Comparison of ENCODE assay signal across 17 cellular contexts in the genomic region with DNA sequence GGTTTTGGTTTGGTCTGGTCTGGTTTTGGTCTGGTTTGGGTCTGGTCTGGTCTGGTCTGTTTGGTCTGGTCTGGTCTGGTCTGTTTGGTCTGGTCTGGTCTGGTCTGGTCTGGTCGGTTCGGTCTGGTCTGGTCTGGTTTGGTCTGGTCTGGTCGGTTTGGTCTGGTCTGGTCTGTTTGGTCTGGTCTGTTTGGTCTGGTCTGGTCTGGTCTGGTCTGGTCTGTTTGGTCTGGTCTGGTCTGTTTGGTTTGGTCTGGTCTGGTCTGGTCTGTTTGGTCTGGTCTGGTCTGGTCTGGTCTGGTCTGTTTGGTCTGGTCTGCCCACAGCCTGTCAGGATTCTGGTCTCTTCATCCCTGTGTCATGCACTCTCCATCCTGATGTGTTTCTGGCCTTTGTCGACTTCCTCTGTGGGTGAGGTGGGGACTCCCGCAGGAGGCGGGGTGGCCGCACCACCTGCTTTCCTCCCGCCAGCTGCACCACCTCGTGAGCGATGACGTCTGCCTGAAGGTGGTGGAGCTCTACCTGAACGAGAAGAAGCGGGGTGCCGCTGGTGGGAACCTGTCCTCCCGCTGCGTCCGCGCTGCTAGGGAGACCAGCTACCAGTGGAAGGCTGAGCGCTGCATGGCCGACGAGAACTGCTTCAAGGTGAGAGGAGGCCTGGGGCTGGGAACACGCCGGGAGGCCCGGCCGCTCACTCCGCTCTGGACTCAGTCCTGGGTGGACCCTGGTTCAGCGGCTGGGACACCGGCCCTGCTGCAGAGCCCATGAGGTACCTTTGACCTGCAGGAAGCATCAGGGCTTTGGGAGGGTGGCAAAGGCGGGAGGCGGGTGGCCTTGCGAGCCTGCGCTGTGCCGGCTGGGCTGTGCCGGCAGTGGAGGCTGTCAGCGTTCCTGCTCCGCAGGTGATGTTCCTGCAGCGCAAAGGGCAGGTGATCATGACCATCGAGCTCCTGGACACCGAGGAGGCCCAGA. TPM values are rescaled to one million over a fixed set of nuclear protein-coding genes. Genes with fewer than 3 reads are reported as not detected.
DNase-seq lines count a peak whose midpoint lies in the region; ATAC-seq, FAIRE-seq and TF ChIP-seq lines count a peak whose summit lies in the region.
"Had no signal": no experiment of that assay in that cellular context is flagged by ENCODE, and none has a peak within 500 bp of the region (broad histone marks: within the 10 kb centered on the region; RNA-seq: fewer than 3 reads in every experiment).

No MANE protein-coding gene starts in this region.

- peaks cover 15% of the 10 kb centered on the region for H3K79me2 ChIP-seq in GM23338 (replicated peaks; ENCODE audit: insufficient read depth)
- H3K79me2 ChIP-seq in astrocyte (ENCODE audit: insufficient read depth, low read length), result peaks cover 29% of the 10 kb centered on the region

- H3F3A ChIP-seq in GM23338 (replicated peaks; ENCODE audit: low read depth), result no peaks in the 10 kb centered on the region

- H3K4me1 ChIP-seq in GM23338 (ENCODE audit: insufficient read depth) (no peaks in the 10 kb centered on the region), astrocyte (ENCODE audit: insufficient read depth, low read length) (peaks cover 14% of the 10 kb centered on the region), mesodermal cell (ENCODE audit: control insufficient read depth, insufficient read depth, low read length, poor library complexity, severe bottlenecking) (no peaks in the 10 kb centered on the region)

- intact Hi-C loops in dorsolateral prefrontal cortex (cut with DNase I), result no loop called here

- 96 to 97% methylated on average over 34 to 35 of the region's 39 CpGs for WGBS in mesodermal cell (ENCODE audit: insufficient coverage in 2 of 2), 2 experiments

- H3K36me3 ChIP-seq in GM23338 (ENCODE audit: insufficient read depth) (peaks cover 10% of the 10 kb centered on the region), astrocyte (ENCODE audit: insufficient read depth, low read length) (peaks cover 9% of the 10 kb centered on the region), mesodermal cell (ENCODE audit: control insufficient read depth, insufficient read depth, low read length) (peaks cover 83% of the 10 kb centered on the region)

- no peak; the same call in 2 of the 3 replicates for ATAC-seq in GM23338

- H3K9me2 ChIP-seq in GM23338 (ENCODE audit: insufficient read depth), result no peaks in the 10 kb centered on the region

- H3K4me2 ChIP-seq in GM23338 (no peak overlapping the region), astrocyte (ENCODE audit: low read length) (no peak overlapping the region)

- H2AFZ ChIP-seq in GM23338, result no peak overlapping the region
- H2AFZ ChIP-seq in astrocyte (ENCODE audit: low read depth, low read length), result no peak overlapping the region

- no peaks in the 10 kb centered on the region for H3K27me3 Mint-ChIP-seq in T-helper 2 cell treated with Interferon-gamma antibody and Interleukin-4, amounts not matched to agents 5 μg/mL and 100 μg/mL, for 36 hours (ENCODE audit: low read depth)
- H3K27me3 Mint-ChIP-seq in GM23338 (ENCODE audit: insufficient read depth, low read depth, poor library complexity) (peaks cover 11% of the 10 kb centered on the region), astrocyte (ENCODE audit: low read depth, unreplicated experiment) (no peaks in the 10 kb centered on the region)

- no peak for DNase-seq in T-helper 2 cell treated with Interferon-gamma antibody and Interleukin-4, amounts not matched to agents 5 μg/mL and 100 μg/mL, for 36 hours (ENCODE audit: low spot score)
- DNase-seq in T-helper 2 cell, result no peak
- DNase-seq in GM23338 (ENCODE audit: low spot score), result no peak
- no peak for DNase-seq in astrocyte (ENCODE audit: low read depth)
- no peak for DNase-seq in cortex of kidney (lab: John Stamatoyannopoulos, UW)
- no peak for DNase-seq in hypothalamus (lab: John Stamatoyannopoulos, UW)
- DNase-seq in dorsolateral prefrontal cortex, result no peak
- DNase-seq: 8988T, activated gamma-delta T cell, head of caudate nucleus, HFFc6, IMR-90, islet precursor cell, NCI-H1092, NCI-H526 had no signal

- H3K4me1 Mint-ChIP-seq in T-helper 2 cell treated with Interferon-gamma antibody and Interleukin-4, amounts not matched to agents 5 μg/mL and 100 μg/mL, for 36 hours (ENCODE audit: low read depth), result peaks cover 13% of the 10 kb centered on the region
- no peaks in the 10 kb centered on the region for H3K4me1 Mint-ChIP-seq in GM23338
- peaks cover 10% of the 10 kb centered on the region for H3K4me1 Mint-ChIP-seq in astrocyte (ENCODE audit: low read depth, unreplicated experiment)

- no peaks in the 10 kb centered on the region; the same call in 1 of the 2 replicates for H4K20me1 ChIP-seq in GM23338 (replicated peaks; ENCODE audit: insufficient read depth)
- H4K20me1 ChIP-seq in astrocyte (ENCODE audit: insufficient read depth, low read length), result peaks cover 70% of the 10 kb centered on the region

- no peak for TF ChIP-seq CTCF in GM23338 (conservative IDR thresholded peaks at IDR 0.05; ENCODE audit: low read depth in 2 of 2)
- no peak for TF ChIP-seq CTCF in astrocyte (IDR thresholded peaks at IDR 0.05; ENCODE audit: insufficient read depth, low read depth, low read length)
- TF ChIP-seq CTCF in dorsolateral prefrontal cortex (IDR thresholded peaks at IDR 0.05 in 54 of 56, conservative IDR thresholded peaks at IDR 0.05 in 2 of 56; ENCODE audit: low read depth in 1 of 56, partially characterized antibody in 56 of 56), result no peak

- no peak for FAIRE-seq in astrocyte (lab: Jason Lieb, UNC)

- peak overlapping the region; percentile 52 for H3K27ac Mint-ChIP-seq in T-helper 2 cell treated with Interferon-gamma antibody and Interleukin-4, amounts not matched to agents 5 μg/mL and 100 μg/mL, for 36 hours
- H3K27ac Mint-ChIP-seq in GM23338 (peak overlapping the region; percentile 90; the same call in 1 of the 2 replicates), astrocyte (ENCODE audit: unreplicated experiment) (peak overlapping the region; percentile 34)

- H3K9me3 ChIP-seq in astrocyte (ENCODE audit: insufficient read depth, low read depth, low read length), result no peaks in the 10 kb centered on the region
- peaks cover 18% of the 10 kb centered on the region for H3K9me3 ChIP-seq in mesodermal cell (ENCODE audit: control insufficient read depth, low read length)

- no peak overlapping the region for H3K9ac ChIP-seq in astrocyte (ENCODE audit: low read length)

- H3K4me3 Mint-ChIP-seq in T-helper 2 cell treated with Interferon-gamma antibody and Interleukin-4, amounts not matched to agents 5 μg/mL and 100 μg/mL, for 36 hours, result no peak overlapping the region
- H3K4me3 Mint-ChIP-seq in GM23338 (no peak overlapping the region), astrocyte (ENCODE audit: unreplicated experiment) (no peak overlapping the region)
- H3K4me3 Mint-ChIP-seq: HFFc6 had no signal

- no peaks in the 10 kb centered on the region for H3K27me3 ChIP-seq in GM23338 (ENCODE audit: insufficient read depth)
- no peaks in the 10 kb centered on the region for H3K27me3 ChIP-seq in astrocyte (ENCODE audit: insufficient read depth, low read length)
- H3K27me3 ChIP-seq in dorsolateral prefrontal cortex, result no peaks in the 10 kb centered on the region

- H3K9me3 Mint-ChIP-seq in T-helper 2 cell treated with Interferon-gamma antibody and Interleukin-4, amounts not matched to agents 5 μg/mL and 100 μg/mL, for 36 hours, result peaks cover 5% of the 10 kb centered on the region
- H3K9me3 Mint-ChIP-seq in GM23338, result peaks cover 14% of the 10 kb centered on the region
- peaks cover 12% of the 10 kb centered on the region for H3K9me3 Mint-ChIP-seq in astrocyte (ENCODE audit: unreplicated experiment)

- no peak overlapping the region for H3K4me3 ChIP-seq in GM23338
- H3K4me3 ChIP-seq in astrocyte (ENCODE audit: insufficient read depth, low read depth, low read length), result no peak overlapping the region
- H3K4me3 ChIP-seq in mesodermal cell (ENCODE audit: extremely low read depth, insufficient read depth, low read length, poor library complexity, severe bottlenecking), result no peak overlapping the region
- H3K4me3 ChIP-seq in dorsolateral prefrontal cortex, result no peak overlapping the region

- H3K27ac ChIP-seq in GM23338 (ENCODE audit: low read depth) (no peak overlapping the region), astrocyte (ENCODE audit: low read depth, low read length) (no peak overlapping the region), mesodermal cell (ENCODE audit: low read depth, low read length, severe bottlenecking) (peak overlapping the region; percentile 87), dorsolateral prefrontal cortex (peak overlapping the region in 1 of 59 donors; percentile 37)
- H3K27ac ChIP-seq: C4-2B had no signal

- H3K36me3 Mint-ChIP-seq in T-helper 2 cell treated with Interferon-gamma antibody and Interleukin-4, amounts not matched to agents 5 μg/mL and 100 μg/mL, for 36 hours (ENCODE audit: low read depth), result peaks cover 65% of the 10 kb centered on the region
- H3K36me3 Mint-ChIP-seq in GM23338 (ENCODE audit: low read depth) (peaks cover 76% of the 10 kb centered on the region), astrocyte (ENCODE audit: low read depth, unreplicated experiment) (peaks cover 48% of the 10 kb centered on the region)

TF ChIP-seq in GM23338, 12 proteins besides CTCF, POLR2A, EP300 and RAD21 (continues in another document):
- TF ChIP-seq, protein P1, sequence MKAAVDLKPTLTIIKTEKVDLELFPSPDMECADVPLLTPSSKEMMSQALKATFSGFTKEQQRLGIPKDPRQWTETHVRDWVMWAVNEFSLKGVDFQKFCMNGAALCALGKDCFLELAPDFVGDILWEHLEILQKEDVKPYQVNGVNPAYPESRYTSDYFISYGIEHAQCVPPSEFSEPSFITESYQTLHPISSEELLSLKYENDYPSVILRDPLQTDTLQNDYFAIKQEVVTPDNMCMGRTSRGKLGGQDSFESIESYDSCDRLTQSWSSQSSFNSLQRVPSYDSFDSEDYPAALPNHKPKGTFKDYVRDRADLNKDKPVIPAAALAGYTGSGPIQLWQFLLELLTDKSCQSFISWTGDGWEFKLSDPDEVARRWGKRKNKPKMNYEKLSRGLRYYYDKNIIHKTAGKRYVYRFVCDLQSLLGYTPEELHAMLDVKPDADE (IDR thresholded peaks at IDR 0.05), result no peak

RNA-seq across cellular contexts. Expression of a gene that starts 12.9 kb away (rescaled TPM):
- total RNA-seq in GM23338 (2014; rRNA removed; shearing (Covaris generic)), result not detected in 2 replicates
- 0.14 TPM in 1 of 2 replicates, not detected in the other for polyA plus RNA-seq in GM23338 (2016; fragmentation: Nextera tagmentation; extraction: Ambion mirVana)
- not detected in 2 replicates for total RNA-seq in astrocyte
- 0.29 TPM for polyA plus RNA-seq in mesodermal cell (2013, experiment 1 of 2)
- 0.20 TPM for polyA plus RNA-seq in mesodermal cell (2013, experiment 2 of 2)
- total RNA-seq in dorsolateral prefrontal cortex, result 1 to 10 TPM in 2 of 120 experiments, under 1 TPM in 31, not detected in 87; 0.07 to 1.3 (median 0.26) TPM
- total RNA-seq: HFFc6, IMR-90 had no signal

RNA-seq across cellular contexts. Expression of a gene that starts 46.7 kb away (rescaled TPM):
- total RNA-seq in GM23338 (2014; rRNA removed; shearing (Covaris generic)), result 68.6 and 80.0 TPM in 2 replicates
- 36.0 and 37.6 TPM in 2 replicates for polyA plus RNA-seq in GM23338 (2016; fragmentation: Nextera tagmentation; extraction: Ambion mirVana)
- 79.8 and 86.1 TPM in 2 replicates for total RNA-seq in astrocyte
- polyA plus RNA-seq in mesodermal cell (2013, experiment 1 of 2), result 54.0 TPM
- 42.7 TPM for polyA plus RNA-seq in mesodermal cell (2013, experiment 2 of 2)
- 100 to 1,000 TPM in 115 of 120 experiments, 10 to 100 TPM in 5; 92.3 to 176 (median 124) TPM for total RNA-seq in dorsolateral prefrontal cortex

Comparison
In these comparisons a context has a peak if more than half of its experiments do, and no peak if none do; other contexts are left out.
1. H3K27ac Mint-ChIP-seq: peak in every context shown above with its lines; median percentile 90 in GM23338; 52 in T-helper 2 cell treated with Interferon-gamma antibody and Interleukin-4, amounts not matched to agents 5 μg/mL and 100 μg/mL, for 36 hours; 34 in astrocyte.